Comparison of ENCODE assay signal across 8 cellular contexts in the genomic region with DNA sequence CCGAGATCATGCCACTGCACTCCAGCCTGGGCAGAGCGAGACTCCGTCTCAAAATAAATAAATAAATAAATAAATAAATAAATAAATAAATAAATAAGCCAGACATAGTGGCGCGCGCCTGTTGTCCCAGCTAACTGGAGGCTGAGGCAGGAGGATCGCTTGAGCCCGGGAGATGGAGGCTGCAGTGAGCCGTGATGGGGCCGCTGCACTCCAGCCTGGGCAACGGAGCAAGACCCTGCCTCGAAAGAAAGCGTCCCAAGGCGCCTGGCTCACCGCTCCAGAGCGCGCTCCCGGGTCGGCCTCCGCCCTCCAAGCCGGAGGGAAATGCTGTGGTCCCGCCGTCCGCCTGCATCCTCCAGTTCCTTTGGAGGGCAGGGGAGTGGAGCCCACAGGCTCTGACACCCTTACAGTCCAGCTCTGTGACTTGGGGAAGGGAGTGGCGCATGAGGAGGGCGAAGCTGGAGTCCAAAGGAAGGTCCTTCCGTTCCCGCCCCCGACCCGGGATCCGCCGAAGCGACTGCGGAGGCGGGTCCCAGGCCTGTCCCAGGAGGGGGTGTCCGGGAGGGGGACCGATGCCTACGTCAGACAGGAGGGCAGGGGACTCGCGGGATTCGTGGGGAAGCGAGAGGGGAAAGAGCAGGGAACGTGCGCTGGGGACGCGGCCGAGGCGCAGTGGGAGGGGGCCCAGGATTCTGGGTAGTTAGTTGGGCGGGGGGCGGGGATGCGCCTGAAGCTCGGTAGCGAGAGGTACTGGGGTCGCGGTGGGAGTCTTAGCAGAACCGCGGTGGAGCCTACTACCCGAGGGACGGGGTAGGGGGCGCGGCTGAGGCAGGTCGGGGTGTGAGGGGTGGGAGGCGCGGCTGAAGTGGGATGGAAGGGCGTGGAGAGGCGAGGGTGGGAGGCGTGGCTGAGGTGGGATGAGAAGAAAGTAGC. TPM values are rescaled to one million over a fixed set of nuclear protein-coding genes. Genes with fewer than 3 reads are reported as not detected.
DNase-seq lines count a peak whose midpoint lies in the region; ATAC-seq and TF ChIP-seq lines count a peak whose summit lies in the region.

No MANE protein-coding gene starts in this region.

- H3K4me3 ChIP-seq in colonic mucosa (peak overlapping the region; percentile 35), lower lobe of right lung (peak overlapping the region; percentile 63), transverse colon (peak overlapping the region; percentile 27 to 62 (median 44))

- H3K4me1 ChIP-seq in colonic mucosa (peaks cover 4% of the 10 kb centered on the region), lower lobe of right lung (peaks cover 14% of the 10 kb centered on the region), transverse colon (peaks cover 6 to 21% (median 16%) of the 10 kb centered on the region in 4 donors)

- in situ Hi-C loops in G401 (cut with HindIII; ENCODE audit: low sequenced_read_pairs) (no loop called here), transverse colon (cut with MboI; ENCODE audit: low pct_ligation_motif_present in 1 of 4, low pct_unique_long_range_greater_than_20kb in 1 of 4, low sequenced_read_pairs in 3 of 4) (no loop called here)

- H3K36me3 ChIP-seq in colonic mucosa (no peaks in the 10 kb centered on the region), lower lobe of right lung (no peaks in the 10 kb centered on the region), transverse colon (no peaks in the 10 kb centered on the region)

- no peak for TF ChIP-seq POLR2A in transverse colon (IDR thresholded peaks at IDR 0.05)

- H3K9me3 ChIP-seq in colonic mucosa (no peaks in the 10 kb centered on the region), lower lobe of right lung (no peaks in the 10 kb centered on the region), transverse colon (no peaks in the 10 kb centered on the region)

- peak; percentile 28 for DNase-seq in G401 (ENCODE audit: low spot score)
- peak; percentile 28 for DNase-seq in NCI-H1694 treated with DMSO at 0.1 percent for 48 hours (lab: John Stamatoyannopoulos, UW)
- no peak for DNase-seq in colonic mucosa
- peak; percentile 61 for DNase-seq in lower lobe of right lung
- peak; percentile 49 for DNase-seq in transverse colon
- no peak for DNase-seq in effector CD4-positive, alpha-beta T cell
- DNase-seq in activated effector memory CD4-positive, alpha-beta T cell treated with Interleukin-2 at 50 U/mL for 16 hours, result no peak

- TF ChIP-seq EP300 in transverse colon (IDR thresholded peaks at IDR 0.05; ENCODE audit: low read depth), result no peak

- H3K27me3 ChIP-seq in colonic mucosa, result peaks cover 8% of the 10 kb centered on the region
- peaks cover 7% of the 10 kb centered on the region for H3K27me3 ChIP-seq in lower lobe of right lung (ENCODE audit: low read depth)
- H3K27me3 ChIP-seq in transverse colon, result peaks cover 10% of the 10 kb centered on the region

- H3K27ac ChIP-seq in colonic mucosa (no peak overlapping the region), lower lobe of right lung (peak overlapping the region; percentile 75), transverse colon (peak overlapping the region; percentile 48 to 79 (median 52))

- intact Hi-C loops in colonic mucosa (cut with DNase I), result no loop called here
- intact Hi-C loops in lower lobe of right lung (cut with DNase I), result no loop called here
- intact Hi-C loops in transverse colon (cut with DNase I; ENCODE audit: low total_unique reads), result no loop called here

- TF ChIP-seq CTCF in colonic mucosa (IDR thresholded peaks at IDR 0.05) (no peak), lower lobe of right lung (IDR thresholded peaks at IDR 0.05) (no peak), transverse colon (IDR thresholded peaks at IDR 0.05) (no peak)

- ATAC-seq in lower lobe of right lung (peak; percentile 68 to 69), GM18517 (IDR thresholded peaks at IDR 0.05; ENCODE audit: unreplicated experiment) (no peak)

- 7 to 25% methylated on average over 10 to 67 of the region's 67 CpGs for WGBS in transverse colon (ENCODE audit: low coverage in 1 of 2), 2 donors

- peak overlapping the region; percentile 56 to 63 for H3K9ac ChIP-seq in colonic mucosa (ENCODE audit: low read depth in 2 of 2, low read length in 2 of 2)

RNA-seq across cellular contexts. Expression of gene TRPV2, which starts 8.4 kb away (rescaled TPM):
- total RNA-seq in G401 (2014; rRNA removed; shearing (Covaris generic)), result 41.8 and 47.6 TPM in 2 replicates
- total RNA-seq in colonic mucosa, result 1 to 10 TPM; 5.4 to 7.4 TPM
- 120 TPM for total RNA-seq in lower lobe of right lung
- total RNA-seq in transverse colon, result 1 to 10 TPM; 2.4 to 8.2 (median 4.4) TPM

RNA-seq across cellular contexts. Expression of gene UBB, which starts 26.1 kb away (rescaled TPM):
- 707 and 741 TPM in 2 replicates for total RNA-seq in G401 (2014; rRNA removed; shearing (Covaris generic))
- total RNA-seq in colonic mucosa (1,000 to 10,000 TPM; 1,436 to 2,044 TPM), lower lobe of right lung (1,803 TPM), transverse colon (1,000 to 10,000 TPM in 1 of 4 donors, 100 to 1,000 TPM in 3; 426 to 1,167 (median 805) TPM)

RNA-seq across cellular contexts. Expression of gene CENPV, which starts 53.7 kb away (rescaled TPM):
- total RNA-seq in G401 (2014; rRNA removed; shearing (Covaris generic)), result 44.6 and 46.7 TPM in 2 replicates
- total RNA-seq in colonic mucosa, result 10 to 100 TPM; 60.6 to 77.4 TPM
- 17.3 TPM for total RNA-seq in lower lobe of right lung
- total RNA-seq in transverse colon, result 100 to 1,000 TPM in 1 of 4 donors, 10 to 100 TPM in 3; 27.0 to 156 (median 57.1) TPM

Comparison
In these comparisons a context has a peak if more than half of its experiments do, and no peak if none do; other contexts are left out.
1. DNase-seq: peak in G401 (single experiment), NCI-H1694 treated with DMSO at 0.1 percent for 48 hours (single experiment), lower lobe of right lung (single experiment) and transverse colon (single experiment); none in colonic mucosa (single experiment), effector CD4-positive, alpha-beta T cell (single experiment) and activated effector memory CD4-positive, alpha-beta T cell treated with Interleukin-2 at 50 U/mL for 16 hours (single experiment).
2. Peak in every context shown above with its lines, with median percentiles within 50 percentile points of each other: H3K4me3 ChIP-seq.